13 cellular contexts compared by ENCODE assay signal in genomic region chr3:44065741-44066140, GRCh38.
DNase-seq lines count a peak whose midpoint lies in the region; ATAC-seq and TF ChIP-seq lines count a peak whose summit lies in the region.
"Had no signal": no experiment of that assay in that cellular context is flagged by ENCODE, and none has a peak within 500 bp of the region (broad histone marks: within the 10 kb centered on the region; RNA-seq: fewer than 3 reads in every experiment).

No MANE protein-coding gene starts in this region.

- no peaks in the 10 kb centered on the region for H3K36me3 Mint-ChIP-seq in osteocyte (ENCODE audit: unreplicated experiment)

- H3K4me3 Mint-ChIP-seq in osteocyte (ENCODE audit: unreplicated experiment), result no peak overlapping the region
- H3K4me3 Mint-ChIP-seq: activated CD4-positive, alpha-beta memory T cell treated with anti-CD3 and anti-CD28 coated beads, Interleukin-2, amount 10 ng/mL, durations not matched to agents 7 days and 5 days; CD4-positive, alpha-beta T cell; nephron had no signal

- ATAC-seq in HG02852 (IDR thresholded peaks at IDR 0.05; ENCODE audit: unreplicated experiment) (no peak), HG03135 (IDR thresholded peaks at IDR 0.05; ENCODE audit: unreplicated experiment) (no peak)

- H3K9me3 Mint-ChIP-seq in osteocyte (ENCODE audit: unreplicated experiment), result no peaks in the 10 kb centered on the region
- H3K9me3 Mint-ChIP-seq: activated CD4-positive, alpha-beta memory T cell treated with anti-CD3 and anti-CD28 coated beads, Interleukin-2, amount 10 ng/mL, durations not matched to agents 7 days and 5 days; CD4-positive, alpha-beta T cell; nephron had no signal

- peaks cover 34% of the 10 kb centered on the region for H3K4me1 Mint-ChIP-seq in osteocyte (ENCODE audit: unreplicated experiment)

- TF ChIP-seq CTCF in GM12873 (IDR thresholded peaks at IDR 0.05; ENCODE audit: insufficient read depth, low read depth, low read length, missing control alignments) (peak; percentile 10), choroid plexus epithelial cell (conservative IDR thresholded peaks at IDR 0.05; ENCODE audit: low read depth, low read length) (peak; percentile 35), osteocyte (IDR thresholded peaks at IDR 0.05) (peak; percentile 35)

- DNase-seq in NCI-H524 (lab: John Stamatoyannopoulos, UW), result peak; percentile 43 to 64
- DNase-seq in choroid plexus epithelial cell (ENCODE audit: low read depth), result peak; percentile 28
- no peak for DNase-seq in osteocyte (ENCODE audit: extremely low spot score, unreplicated experiment)
- DNase-seq in NCI-H510A treated with DMSO at 0.1 percent for 48 hours (lab: John Stamatoyannopoulos, UW), result no peak
- no peak for DNase-seq in AG08396 (ENCODE audit: low spot score)
- DNase-seq: activated CD4-positive, alpha-beta memory T cell treated with anti-CD3 and anti-CD28 coated beads, Interleukin-2, amount 10 ng/mL, durations not matched to agents 7 days and 5 days; activated effector memory CD4-positive, alpha-beta T cell treated with anti-CD3 and anti-CD28 coated beads, Interleukin-2, amount 50 U/mL, for 16 hours; caudate nucleus; CD4-positive, alpha-beta T cell had no signal

- no peak overlapping the region for H3K4me3 ChIP-seq in choroid plexus epithelial cell (ENCODE audit: low read depth, low read length)

- no peaks in the 10 kb centered on the region for H3K27me3 Mint-ChIP-seq in osteocyte (ENCODE audit: unreplicated experiment)

- H3K27ac Mint-ChIP-seq in osteocyte (ENCODE audit: unreplicated experiment), result peak overlapping the region; percentile 70
- H3K27ac Mint-ChIP-seq: activated CD4-positive, alpha-beta memory T cell treated with anti-CD3 and anti-CD28 coated beads, Interleukin-2, amount 10 ng/mL, durations not matched to agents 7 days and 5 days; CD4-positive, alpha-beta T cell had no signal

Comparison
In these comparisons a context has a peak if more than half of its experiments do, and no peak if none do; other contexts are left out.
1. DNase-seq: peak in NCI-H524 (2 of 2) and choroid plexus epithelial cell (single experiment); none in osteocyte (single experiment), NCI-H510A treated with DMSO at 0.1 percent for 48 hours (single experiment) and AG08396 (single experiment).
2. Peak in every context shown above with its lines, with median percentiles within 50 percentile points of each other: CTCF ChIP-seq.